13 cellular contexts compared by ENCODE assay signal in genomic region chr17:78995022-78995760, GRCh38. TPM values are rescaled to one million over a fixed set of nuclear protein-coding genes. Genes with fewer than 3 reads are reported as not detected.
DNase-seq lines count a peak whose midpoint lies in the region; ATAC-seq and TF ChIP-seq lines count a peak whose summit lies in the region.
"Had no signal": no experiment of that assay in that cellular context is flagged by ENCODE, and none has a peak within 500 bp of the region (broad histone marks: within the 10 kb centered on the region; RNA-seq: fewer than 3 reads in every experiment).

No MANE protein-coding gene starts in this region.

- H3K4me1 Mint-ChIP-seq in stimulated activated naive CD8-positive, alpha-beta T cell treated with anti-CD3 and anti-CD28 coated beads, Interleukin-15, amount 100 ng/mL, for 72 hours = peaks cover 14% of the 10 kb centered on the region
- H3K4me1 Mint-ChIP-seq in endodermal cell = no peaks in the 10 kb centered on the region
- no peaks in the 10 kb centered on the region for H3K4me1 Mint-ChIP-seq in mesothelial cell of epicardium

- no peak overlapping the region for H3K27ac Mint-ChIP-seq in stimulated activated naive CD8-positive, alpha-beta T cell treated with anti-CD3 and anti-CD28 coated beads, Interleukin-15, amount 100 ng/mL, for 72 hours
- H3K27ac Mint-ChIP-seq in endodermal cell (no peak overlapping the region), mesothelial cell of epicardium (no peak overlapping the region)
- H3K27ac Mint-ChIP-seq: activated naive CD8-positive, alpha-beta T cell had no signal

- H3K27ac ChIP-seq in endodermal cell (ENCODE audit: low read depth, low read length) (no peak overlapping the region), ovary (no peak overlapping the region)

- peaks cover 58% of the 10 kb centered on the region for H3K36me3 ChIP-seq in endodermal cell (ENCODE audit: control insufficient read depth, insufficient read depth, low read length)
- no peaks in the 10 kb centered on the region for H3K36me3 ChIP-seq in ovary

- ATAC-seq in stimulated activated naive CD8-positive, alpha-beta T cell treated with anti-CD3 and anti-CD28 coated beads, Interleukin-15, amount 100 ng/mL, for 72 hours = peak; percentile 39
- ATAC-seq in stimulated activated naive CD8-positive, alpha-beta T cell treated with anti-CD3 and anti-CD28 coated beads, Interleukin-15, Interleukin-2, amounts not matched to agents 100 U/mL and 50 U/mL, for 24 hours = no peak
- ATAC-seq in GM18870 (IDR thresholded peaks at IDR 0.05; ENCODE audit: unreplicated experiment) = no peak

- H3K4me3 Mint-ChIP-seq in stimulated activated naive CD8-positive, alpha-beta T cell treated with anti-CD3 and anti-CD28 coated beads, Interleukin-15, amount 100 ng/mL, for 72 hours = no peak overlapping the region
- no peak overlapping the region for H3K4me3 Mint-ChIP-seq in endodermal cell
- H3K4me3 Mint-ChIP-seq in mesothelial cell of epicardium = no peak overlapping the region
- H3K4me3 Mint-ChIP-seq: activated naive CD8-positive, alpha-beta T cell had no signal

- peaks cover 68% of the 10 kb centered on the region for H3K36me3 Mint-ChIP-seq in endodermal cell (ENCODE audit: low read depth)
- H3K36me3 Mint-ChIP-seq in mesothelial cell of epicardium = peaks cover 41% of the 10 kb centered on the region
- H3K36me3 Mint-ChIP-seq: activated naive CD8-positive, alpha-beta T cell had no signal

- H3K9ac ChIP-seq in endodermal cell (ENCODE audit: extremely low read depth, low read length, poor library complexity, severe bottlenecking) = no peak overlapping the region

- intact Hi-C loops in ovary (cut with DNase I) = loop anchor here in 2 of 4 donors (10.0 kb wide), 1 partner anchor 400 kb away; no protein-coding TSS in a partner anchor

- H3K27me3 Mint-ChIP-seq in stimulated activated naive CD8-positive, alpha-beta T cell treated with anti-CD3 and anti-CD28 coated beads, Interleukin-15, amount 100 ng/mL, for 72 hours = no peaks in the 10 kb centered on the region
- H3K27me3 Mint-ChIP-seq in endodermal cell (ENCODE audit: insufficient read depth) (no peaks in the 10 kb centered on the region), mesothelial cell of epicardium (ENCODE audit: low read depth) (no peaks in the 10 kb centered on the region)
- H3K27me3 Mint-ChIP-seq: activated naive CD8-positive, alpha-beta T cell had no signal

- TF ChIP-seq CTCF in endodermal cell (conservative IDR thresholded peaks at IDR 0.05) = no peak
- TF ChIP-seq CTCF in ovary (IDR thresholded peaks at IDR 0.05) = no peak
- TF ChIP-seq CTCF in mesothelial cell of epicardium (IDR thresholded peaks at IDR 0.05; ENCODE audit: unreplicated experiment) = no peak

- H3K27me3 ChIP-seq in endodermal cell (ENCODE audit: control insufficient read depth, insufficient read depth, low read length, poor library complexity, severe bottlenecking) = no peaks in the 10 kb centered on the region
- no peaks in the 10 kb centered on the region for H3K27me3 ChIP-seq in ovary

- WGBS in endodermal cell (ENCODE audit: insufficient coverage in 1 of 2, insufficient read length in 1 of 2), 2 experiments = 96 to 98% methylated on average over 26 to 34 of the region's 34 CpGs
- 80 to 91% (median 85%) methylated on average over 34 of the region's 34 CpGs for WGBS in ovary, 3 donors

- H3K9me3 ChIP-seq in endodermal cell (ENCODE audit: control insufficient read depth, low read length) (no peaks in the 10 kb centered on the region), ovary (no peaks in the 10 kb centered on the region)

- no peak for TF ChIP-seq POLR2A in ovary (IDR thresholded peaks at IDR 0.05)

- H3K4me3 ChIP-seq in endodermal cell (ENCODE audit: low read length) (no peak overlapping the region), ovary (no peak overlapping the region)

- no peaks in the 10 kb centered on the region for H3K9me3 Mint-ChIP-seq in stimulated activated naive CD8-positive, alpha-beta T cell treated with anti-CD3 and anti-CD28 coated beads, Interleukin-15, amount 100 ng/mL, for 72 hours
- H3K9me3 Mint-ChIP-seq in endodermal cell (no peaks in the 10 kb centered on the region), mesothelial cell of epicardium (no peaks in the 10 kb centered on the region)

- no peak for TF ChIP-seq EP300 in ovary (IDR thresholded peaks at IDR 0.05)

- no peak for DNase-seq in stimulated activated naive CD8-positive, alpha-beta T cell treated with anti-CD3 and anti-CD28 coated beads, Interleukin-15, amount 100 ng/mL, for 72 hours
- DNase-seq in stimulated activated naive CD8-positive, alpha-beta T cell treated with anti-CD3 and anti-CD28 coated beads, Interleukin-15, Interleukin-2, amounts not matched to agents 100 U/mL and 50 U/mL, for 24 hours = no peak
- DNase-seq in endodermal cell (peak; percentile 35), ovary (peak in 4 of 5 donors; percentile 8 to 35 (median 25)), NCI-H1105 (lab: John Stamatoyannopoulos, UW) (no peak), mesothelial cell of epicardium (ENCODE audit: low spot score in 2 of 2, unreplicated experiment in 2 of 2) (no peak)
- no peak for DNase-seq in effector CD8-positive, alpha-beta T cell (lab: John Stamatoyannopoulos, UW)
- DNase-seq: activated CD8-positive, alpha-beta memory T cell treated with anti-CD3 and anti-CD28 coated beads, Interleukin-2, amount 50 U/mL, for 4 hours; DMS153; NCI-H2107; T-helper 2 cell had no signal

- H3K4me1 ChIP-seq in endodermal cell (ENCODE audit: control insufficient read depth, insufficient read depth, low read length) (no peaks in the 10 kb centered on the region), ovary (ENCODE audit: insufficient read depth) (peaks cover 2% of the 10 kb centered on the region)

RNA-seq across cellular contexts. Expression of gene CANT1, which starts 14.4 kb away (rescaled TPM):
- total RNA-seq in endodermal cell = 10 to 100 TPM; 57.5 to 61.8 TPM
- polyA plus RNA-seq in endodermal cell (2013, experiment 1 of 2) = 50.7 TPM
- polyA plus RNA-seq in endodermal cell (2013, experiment 2 of 2) = 48.7 TPM
- total RNA-seq in ovary = 10 to 100 TPM; 20.4 to 48.8 (median 34.3) TPM
- 10 to 100 TPM; 18.6 to 33.8 TPM for polyA plus RNA-seq in ovary
- total RNA-seq in mesothelial cell of epicardium = 64.2 to 79.3 TPM (median 68.2 TPM) in 3 replicates

RNA-seq across cellular contexts. Expression of gene LGALS3BP, which starts 15.5 kb away (rescaled TPM):
- total RNA-seq in endodermal cell = 10 to 100 TPM; 23.3 to 71.4 TPM
- 51.4 TPM for polyA plus RNA-seq in endodermal cell (2013, experiment 1 of 2)
- polyA plus RNA-seq in endodermal cell (2013, experiment 2 of 2) = 47.9 TPM
- total RNA-seq in ovary = 100 to 1,000 TPM; 191 to 584 (median 250) TPM
- 100 to 1,000 TPM; 214 to 251 TPM for polyA plus RNA-seq in ovary
- total RNA-seq in mesothelial cell of epicardium = 373 to 393 TPM (median 375 TPM) in 3 replicates

RNA-seq across cellular contexts. Expression of gene C1QTNF1, which starts 28.8 kb away (rescaled TPM):
- total RNA-seq in endodermal cell (10 to 100 TPM; 16.0 to 16.5 TPM), ovary (10 to 100 TPM; 41.1 to 85.9 (median 53.5) TPM), mesothelial cell of epicardium (21.9 to 22.1 TPM (median 22.1 TPM) in 3 replicates)
- polyA plus RNA-seq in endodermal cell (2013, experiment 1 of 2) = 1.5 TPM
- 1.7 TPM for polyA plus RNA-seq in endodermal cell (2013, experiment 2 of 2)
- polyA plus RNA-seq in ovary = 10 to 100 TPM; 17.9 to 69.4 TPM

Comparison
In these comparisons a context has a peak if more than half of its experiments do, and no peak if none do; other contexts are left out.
1. DNase-seq: peak in endodermal cell (single experiment) and ovary (4 of 5); none in stimulated activated naive CD8-positive, alpha-beta T cell treated with anti-CD3 and anti-CD28 coated beads, Interleukin-15, amount 100 ng/mL, for 72 hours (0 of 2), stimulated activated naive CD8-positive, alpha-beta T cell treated with anti-CD3 and anti-CD28 coated beads, Interleukin-15, Interleukin-2, amounts not matched to agents 100 U/mL and 50 U/mL, for 24 hours (single experiment), NCI-H1105 (single experiment), mesothelial cell of epicardium (0 of 2) and effector CD8-positive, alpha-beta T cell (single experiment).